ENCODE assay signal across 8 cellular contexts in the genomic region with DNA sequence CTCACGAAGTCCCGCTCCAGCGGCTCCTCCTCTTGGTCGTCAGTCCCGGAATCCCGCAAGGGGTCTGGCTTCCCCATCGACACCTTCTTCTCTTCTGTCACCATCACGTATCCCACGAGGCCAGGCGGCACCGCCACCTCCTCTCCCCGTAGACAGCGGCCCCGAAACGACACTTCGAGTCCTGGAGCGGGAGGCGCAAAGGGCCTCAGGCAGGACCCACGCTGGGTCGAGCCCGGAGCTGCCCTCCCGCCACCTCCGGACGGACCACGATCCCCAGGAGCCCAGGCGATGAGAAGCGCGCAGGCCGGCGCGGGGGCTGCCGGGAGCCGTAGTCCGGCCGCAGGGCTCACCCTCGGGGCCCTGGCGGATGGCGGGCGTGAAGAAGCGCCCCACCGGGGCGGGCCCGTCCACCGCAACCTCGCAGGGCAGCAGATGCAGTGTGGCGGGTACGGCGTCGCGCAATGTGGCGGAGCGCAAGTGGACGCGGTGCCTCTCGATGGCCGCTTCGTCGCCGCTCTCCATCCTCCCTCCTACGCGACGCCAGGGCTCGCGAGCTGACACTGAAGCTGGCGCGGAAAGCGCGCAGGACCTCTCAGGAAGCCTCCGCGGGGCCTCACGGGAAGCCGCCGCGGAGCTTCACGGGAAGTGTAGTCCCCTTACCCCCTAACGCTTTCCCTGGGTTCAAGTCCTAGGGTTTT. TPM values are rescaled to one million over a fixed set of nuclear protein-coding genes. Genes with fewer than 3 reads are reported as not detected.
DNase-seq lines count a peak whose midpoint lies in the region; TF ChIP-seq lines count a peak whose summit lies in the region.

TSS of gene RNASEH2C (minus strand) at position 562 of the 698 bp plus-strand sequence. CDS start at position 522, 40 bp downstream.

- H3K14ac ChIP-seq in H9 (ENCODE audit: insufficient read depth, low read length) = peak within 1 kb of the TSS; percentile 92; the same call in 1 of the 2 replicates

- CTCF ChIA-PET in activated naive CD4-positive, alpha-beta T cell treated with anti-CD3 and anti-CD28 coated beads, Interleukin-2, amount 10 ng/mL, durations not matched to agents 7 days and 5 days (lab: Charles Lee) = interaction anchor here (0.7 to 3.1 kb wide), 7 partner anchors 8 to 325 kb away, joined by 3 to 13 read pairs (median 3); partner anchors contain the start of genes KAT5 and SIPA1

- no peak within 1 kb of the TSS for H2BK12ac ChIP-seq in H9 (ENCODE audit: insufficient read length, low read depth, low read length)

- no peak within 1 kb of the TSS for H2BK120ac ChIP-seq in H9 (ENCODE audit: low read depth, low read length, poor library complexity, severe bottlenecking)

- DNase-seq in G401 (ENCODE audit: low spot score) (peak; percentile 92), H9 (peak; percentile 86), MM.1S (peak; percentile 92), SK-N-MC (ENCODE audit: low read depth, low spot score) (peak; percentile 45), globus pallidus (ENCODE audit: low spot score) (peak; percentile 91), nucleus accumbens (lab: John Stamatoyannopoulos, UW) (peak; percentile 26 to 94 (median 85)), superior temporal gyrus (ENCODE audit: extremely low spot score) (peak; percentile 96)
- peak; percentile 85 for DNase-seq in activated naive CD4-positive, alpha-beta T cell treated with anti-CD3 and anti-CD28 coated beads, Interleukin-2, amount 10 ng/mL, durations not matched to agents 7 days and 5 days

- H2AK5ac ChIP-seq in H9 (ENCODE audit: insufficient read length, low read length) = no peak within 1 kb of the TSS

- H3K36me3 ChIP-seq in MM.1S (replicated peaks; ENCODE audit: insufficient read depth, low read length) = peaks cover 9% of the 10 kb centered on the region; the same call in 1 of the 2 replicates
- peaks cover 38% of the 10 kb centered on the region for H3K36me3 ChIP-seq in SK-N-MC (ENCODE audit: insufficient read depth, low read length)

- no peak within 1 kb of the TSS for H2BK20ac ChIP-seq in H9 (ENCODE audit: low read depth, low read length, poor library complexity, severe bottlenecking)

- H3K9ac ChIP-seq in H9 (ENCODE audit: extremely low read depth, insufficient read length, low read length) (peak within 1 kb of the TSS; percentile 76), MM.1S (ENCODE audit: low read length) (peak within 1 kb of the TSS; percentile 81), SK-N-MC (ENCODE audit: insufficient read length) (peak within 1 kb of the TSS; percentile 72)

- in situ Hi-C loops in G401 (cut with HindIII; ENCODE audit: low sequenced_read_pairs) = no loop called here

- H3K79me1 ChIP-seq in H9 (ENCODE audit: insufficient read depth, low read depth, low read length, poor library complexity, severe bottlenecking) = no peaks in the 10 kb centered on the region

- peak within 1 kb of the TSS; percentile 92 to 93 for H3K4me3 Mint-ChIP-seq in H9
- H3K4me3 Mint-ChIP-seq in activated naive CD4-positive, alpha-beta T cell treated with anti-CD3 and anti-CD28 coated beads, Interleukin-2, amount 10 ng/mL, durations not matched to agents 7 days and 5 days = peak within 1 kb of the TSS; percentile 93

- H3K27ac ChIP-seq in H9 (ENCODE audit: insufficient read length, low read depth, low read length) (no peak within 1 kb of the TSS), MM.1S (ENCODE audit: low read length) (peak within 1 kb of the TSS; percentile 70), SK-N-MC (no peak within 1 kb of the TSS)

- H4K8ac ChIP-seq in H9 (replicated peaks; ENCODE audit: insufficient read length, low read depth, low read length) = no peak within 1 kb of the TSS

- no peaks in the 10 kb centered on the region for H3K9me2 ChIP-seq in MM.1S (replicated peaks; ENCODE audit: insufficient read depth, low read length)

- H3K27ac Mint-ChIP-seq in H9 = peak within 1 kb of the TSS; percentile 84 to 95 (median 91); a peak in 5 of 7 replicates
- peak within 1 kb of the TSS; percentile 87 for H3K27ac Mint-ChIP-seq in activated naive CD4-positive, alpha-beta T cell treated with anti-CD3 and anti-CD28 coated beads, Interleukin-2, amount 10 ng/mL, durations not matched to agents 7 days and 5 days

- peak within 1 kb of the TSS; percentile 97 for H3K18ac ChIP-seq in H9 (ENCODE audit: insufficient read length, low read depth, low read length)

- no peak within 1 kb of the TSS for H2BK5ac ChIP-seq in H9 (ENCODE audit: insufficient read length, low read length)

- no CpG with 5 or more reads among the region's 76 CpGs for WGBS in H9 (ENCODE audit: extremely low coverage, insufficient read length, low lambda C conversion rate)

- H3K23me2 ChIP-seq in H9 (ENCODE audit: insufficient read length, low read depth, low read length, poor library complexity, severe bottlenecking) = peaks cover 9% of the 10 kb centered on the region

- no peak within 1 kb of the TSS for H3K23ac ChIP-seq in H9 (ENCODE audit: insufficient read length, low read depth, low read length)

- H3K9me3 ChIP-seq in H9 (ENCODE audit: control insufficient read depth, low read depth, low read length) = no peaks in the 10 kb centered on the region
- no peaks in the 10 kb centered on the region for H3K9me3 ChIP-seq in MM.1S (replicated peaks; ENCODE audit: insufficient read depth, low read length)
- no peaks in the 10 kb centered on the region for H3K9me3 ChIP-seq in SK-N-MC (ENCODE audit: low read depth, low read length)

- H3K79me2 ChIP-seq in H9 (ENCODE audit: insufficient read depth, low read length) = no peaks in the 10 kb centered on the region
- peaks cover 43% of the 10 kb centered on the region for H3K79me2 ChIP-seq in MM.1S (ENCODE audit: low read length)

- no peak within 1 kb of the TSS for H3K4ac ChIP-seq in H9 (ENCODE audit: low read depth, low read length)

- H2BK15ac ChIP-seq in H9 (ENCODE audit: low read depth, low read length) = no peak within 1 kb of the TSS

- no peak within 1 kb of the TSS for H4K91ac ChIP-seq in H9 (ENCODE audit: insufficient read length, low read depth, low read length)

- H3F3A ChIP-seq in MM.1S (ENCODE audit: insufficient read depth, low read length) = peaks cover 9% of the 10 kb centered on the region

- H3K4me1 ChIP-seq in H9 (ENCODE audit: insufficient read depth, low read length) = no peaks in the 10 kb centered on the region
- H3K4me1 ChIP-seq in MM.1S (ENCODE audit: low read length) = peaks cover 9% of the 10 kb centered on the region

- H3K4me3 ChIP-seq in MM.1S (ENCODE audit: low read length) (peak within 1 kb of the TSS; percentile 98), SK-N-MC (peak within 1 kb of the TSS; percentile 95)

- peaks cover 12% of the 10 kb centered on the region for H3K27me3 Mint-ChIP-seq in H9 (ENCODE audit: low read depth)
- H3K27me3 Mint-ChIP-seq in activated naive CD4-positive, alpha-beta T cell treated with anti-CD3 and anti-CD28 coated beads, Interleukin-2, amount 10 ng/mL, durations not matched to agents 7 days and 5 days = peaks cover 7% of the 10 kb centered on the region

- H3T11ph ChIP-seq in H9 (ENCODE audit: low read length) = no peak within 1 kb of the TSS

- H3K56ac ChIP-seq in H9 (ENCODE audit: insufficient read length, low read depth, low read length) = no peak within 1 kb of the TSS

- H3K9me3 Mint-ChIP-seq in H9 = no peaks in the 10 kb centered on the region
- no peaks in the 10 kb centered on the region for H3K9me3 Mint-ChIP-seq in activated naive CD4-positive, alpha-beta T cell treated with anti-CD3 and anti-CD28 coated beads, Interleukin-2, amount 10 ng/mL, durations not matched to agents 7 days and 5 days

- H4K20me1 ChIP-seq in H9 (ENCODE audit: control insufficient read depth, insufficient read depth, insufficient read length) = no peaks in the 10 kb centered on the region
- H4K20me1 ChIP-seq in MM.1S (ENCODE audit: insufficient read depth, low read length) = 0 out of 2 replicates have a peak, but pooled peaks cover 8% of the 10 kb centered on the region

- H3K36me3 Mint-ChIP-seq in H9 (ENCODE audit: insufficient read depth in 1 of 3, low read depth in 3 of 3) = peaks cover 24 to 46% (median 37%) of the 10 kb centered on the region in 3 experiments
- H3K36me3 Mint-ChIP-seq in activated naive CD4-positive, alpha-beta T cell treated with anti-CD3 and anti-CD28 coated beads, Interleukin-2, amount 10 ng/mL, durations not matched to agents 7 days and 5 days = peaks cover 33% of the 10 kb centered on the region

- H3K27me3 ChIP-seq in H9 (ENCODE audit: insufficient read depth, low read length) (no peaks in the 10 kb centered on the region), MM.1S (replicated peaks; ENCODE audit: insufficient read depth, low read length) (no peaks in the 10 kb centered on the region)

- peaks cover 7 to 10% of the 10 kb centered on the region in 2 experiments; a peak in 3 of 4 replicates for H3K4me1 Mint-ChIP-seq in H9
- H3K4me1 Mint-ChIP-seq in activated naive CD4-positive, alpha-beta T cell treated with anti-CD3 and anti-CD28 coated beads, Interleukin-2, amount 10 ng/mL, durations not matched to agents 7 days and 5 days = peaks cover 40% of the 10 kb centered on the region

- H4K5ac ChIP-seq in H9 (ENCODE audit: insufficient read length, low read depth, low read length) = no peak within 1 kb of the TSS

- TF ChIP-seq CTCF in H9 (conservative IDR thresholded peaks at IDR 0.05) (no peak), MM.1S (IDR thresholded peaks at IDR 0.05; ENCODE audit: low read length) (no peak)

- H3K4me2 ChIP-seq in H9 (ENCODE audit: insufficient read depth, insufficient read length, low read length) (peak within 1 kb of the TSS; percentile 74), MM.1S (ENCODE audit: low read depth, low read length) (peak within 1 kb of the TSS; percentile 72)

- no peak within 1 kb of the TSS for H2AFZ ChIP-seq in H9 (ENCODE audit: low read length)
- H2AFZ ChIP-seq in MM.1S (ENCODE audit: low read length) = peak within 1 kb of the TSS; percentile 72

RNA-seq across cellular contexts. Expression of gene RNASEH2C, which starts in this region (rescaled TPM):
- 86.2 and 132 TPM in 2 replicates for total RNA-seq in G401 (2014; rRNA removed; shearing (Covaris generic))
- 53.8 and 57.7 TPM in 2 replicates for total RNA-seq in H9 (2021)

Comparison
In these comparisons a context has a peak if more than half of its experiments do, and no peak if none do; other contexts are left out.
1. DNase-seq: peak in every context shown above with its lines; median percentile 96 in superior temporal gyrus; 92 in G401; 92 in MM.1S; 91 in globus pallidus; 86 in H9; 85 in activated naive CD4-positive, alpha-beta T cell treated with anti-CD3 and anti-CD28 coated beads, Interleukin-2, amount 10 ng/mL, durations not matched to agents 7 days and 5 days; 85 in nucleus accumbens; 45 in SK-N-MC.